In the genomic region with DNA sequence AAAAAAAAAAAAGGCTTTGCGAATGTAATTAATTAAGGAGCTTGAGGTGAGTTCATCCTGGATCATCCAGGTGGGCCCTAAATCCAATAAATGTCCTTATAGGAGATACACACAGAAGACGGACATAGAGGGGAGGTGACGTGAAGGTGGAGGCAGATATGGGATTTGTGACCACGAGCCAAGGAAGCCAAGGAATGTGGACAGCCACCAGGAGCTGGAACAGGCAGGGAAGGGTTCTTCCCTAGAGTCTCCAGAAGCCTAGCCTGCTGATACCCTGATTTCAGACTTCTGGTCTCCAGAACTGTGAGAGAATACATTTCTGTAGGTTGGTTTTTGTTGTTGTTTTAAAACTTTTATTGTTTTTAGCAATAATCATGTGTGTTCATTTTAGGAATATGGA, we compare ENCODE assay signal across 3 cellular contexts.
"Had no signal": no experiment of that assay in that cellular context is flagged by ENCODE, and none has a peak within 500 bp of the region (broad histone marks: within the 10 kb centered on the region; RNA-seq: fewer than 3 reads in every experiment).

No MANE protein-coding gene starts in this region.

- DNase-seq: GDM1, GF-D8 had no signal

- ATAC-seq: GM12878 had no signal

- H3K4me3 ChIP-seq: GM12878 had no signal
